ENCODE assay signal across 1 cellular context in the genomic region with DNA sequence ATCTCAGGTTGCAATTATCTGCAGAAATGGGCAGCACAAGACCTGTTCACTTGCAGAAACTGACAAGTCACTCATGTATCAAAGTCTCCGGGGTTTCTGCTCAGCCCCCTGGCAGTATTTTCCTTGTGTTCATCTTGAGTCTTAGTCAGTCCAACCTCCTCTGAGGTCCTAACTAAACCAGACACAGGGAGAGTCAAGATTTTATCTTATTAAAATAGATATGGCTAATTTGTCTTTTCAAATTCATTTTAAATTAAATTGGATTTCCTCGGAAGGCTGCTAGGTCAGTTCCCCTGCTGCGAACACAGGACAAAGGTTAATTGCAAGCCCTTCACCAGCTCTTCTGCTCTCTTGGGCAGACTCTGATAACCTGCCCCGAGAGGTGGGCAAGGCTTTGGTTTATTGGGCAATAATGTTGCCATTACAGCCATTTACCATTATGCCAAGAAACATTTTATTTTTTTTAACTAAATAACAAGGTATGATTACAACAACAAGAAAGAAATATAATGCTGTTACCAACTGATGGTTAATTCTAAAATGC.
TF ChIP-seq lines count a peak whose summit lies in the region.

No MANE protein-coding gene starts in this region.

TF ChIP-seq in WTC11, 78 proteins besides CTCF, POLR2A, EP300 and RAD21 (continued from another document):
- TF ChIP-seq SMAD4 (CRISPR knock-in tag; IDR thresholded peaks at IDR 0.05) (no peak), NFYB (CRISPR knock-in tag; conservative IDR thresholded peaks at IDR 0.05; ENCODE audit: low read depth) (no peak), FOXP1 (CRISPR knock-in tag; IDR thresholded peaks at IDR 0.05; ENCODE audit: borderline replicate concordance) (no peak), ZNF263 (CRISPR knock-in tag; IDR thresholded peaks at IDR 0.05; ENCODE audit: low read depth) (no peak), CREB1 (CRISPR knock-in tag; IDR thresholded peaks at IDR 0.05) (no peak), ZNF416 (CRISPR knock-in tag; IDR thresholded peaks at IDR 0.05) (no peak)
- TF ChIP-seq, protein P1, sequence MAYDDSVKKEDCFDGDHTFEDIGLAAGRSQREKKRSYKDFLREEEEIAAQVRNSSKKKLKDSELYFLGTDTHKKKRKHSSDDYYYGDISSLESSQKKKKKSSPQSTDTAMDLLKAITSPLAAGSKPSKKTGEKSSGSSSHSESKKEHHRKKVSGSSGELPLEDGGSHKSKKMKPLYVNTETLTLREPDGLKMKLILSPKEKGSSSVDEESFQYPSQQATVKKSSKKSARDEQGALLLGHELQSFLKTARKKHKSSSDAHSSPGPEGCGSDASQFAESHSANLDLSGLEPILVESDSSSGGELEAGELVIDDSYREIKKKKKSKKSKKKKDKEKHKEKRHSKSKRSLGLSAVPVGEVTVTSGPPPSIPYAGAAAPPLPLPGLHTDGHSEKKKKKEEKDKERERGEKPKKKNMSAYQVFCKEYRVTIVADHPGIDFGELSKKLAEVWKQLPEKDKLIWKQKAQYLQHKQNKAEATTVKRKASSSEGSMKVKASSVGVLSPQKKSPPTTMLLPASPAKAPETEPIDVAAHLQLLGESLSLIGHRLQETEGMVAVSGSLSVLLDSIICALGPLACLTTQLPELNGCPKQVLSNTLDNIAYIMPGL (CRISPR knock-in tag; IDR thresholded peaks at IDR 0.05): no peak
- TF ChIP-seq, protein P2, sequence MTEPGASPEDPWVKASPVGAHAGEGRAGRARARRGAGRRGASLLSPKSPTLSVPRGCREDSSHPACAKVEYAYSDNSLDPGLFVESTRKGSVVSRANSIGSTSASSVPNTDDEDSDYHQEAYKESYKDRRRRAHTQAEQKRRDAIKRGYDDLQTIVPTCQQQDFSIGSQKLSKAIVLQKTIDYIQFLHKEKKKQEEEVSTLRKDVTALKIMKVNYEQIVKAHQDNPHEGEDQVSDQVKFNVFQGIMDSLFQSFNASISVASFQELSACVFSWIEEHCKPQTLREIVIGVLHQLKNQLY (CRISPR knock-in tag; IDR thresholded peaks at IDR 0.05): no peak
